8 cellular contexts compared by ENCODE assay signal in genomic region chr3:150183619-150184425, GRCh38.
DNase-seq lines count a peak whose midpoint lies in the region; ATAC-seq, FAIRE-seq and TF ChIP-seq lines count a peak whose summit lies in the region.

No MANE protein-coding gene starts in this region.

- H3K9me3 ChIP-seq in neuronal stem cell (replicated peaks in 1 of 2; ENCODE audit: control insufficient read depth in 2 of 2, insufficient read depth in 1 of 2, low read depth in 1 of 2, low read length in 2 of 2) (peaks cover 0 to 4% of the 10 kb centered on the region in 2 donors), tibial nerve (no peaks in the 10 kb centered on the region)

- no peaks in the 10 kb centered on the region for H3K4me1 Mint-ChIP-seq in activated naive CD4-positive, alpha-beta T cell treated with anti-CD3 and anti-CD28 coated beads, Interleukin-2, amount 10 ng/mL, durations not matched to agents 7 days and 5 days

- H2BK12ac ChIP-seq in neuronal stem cell (ENCODE audit: low read length) = no peak overlapping the region

- no CpG with 5 or more reads among the region's 22 CpGs for WGBS in neuronal stem cell (ENCODE audit: extremely low coverage in 2 of 2, insufficient read length in 2 of 2, insufficient replicate concordance in 1 of 2), 2 donors
- 3 to 4% methylated on average over 22 of the region's 22 CpGs for WGBS in tibial nerve, 2 donors

- no peak overlapping the region for H3K4me3 Mint-ChIP-seq in activated naive CD4-positive, alpha-beta T cell treated with anti-CD3 and anti-CD28 coated beads, Interleukin-2, amount 10 ng/mL, durations not matched to agents 7 days and 5 days

- no peak overlapping the region for H2BK5ac ChIP-seq in neuronal stem cell (ENCODE audit: low read length)

- no peaks in the 10 kb centered on the region for H3K36me3 Mint-ChIP-seq in activated naive CD4-positive, alpha-beta T cell treated with anti-CD3 and anti-CD28 coated beads, Interleukin-2, amount 10 ng/mL, durations not matched to agents 7 days and 5 days

- H3K4me3 ChIP-seq in neuronal stem cell (ENCODE audit: low read length in 2 of 2) (peak overlapping the region; percentile 9 to 42), tibial nerve (peak overlapping the region; percentile 19 to 38 (median 22))

- no peak overlapping the region for H3K14ac ChIP-seq in neuronal stem cell (ENCODE audit: low read length)

- H3K18ac ChIP-seq in neuronal stem cell (ENCODE audit: low read length) = no peak overlapping the region

- H4K91ac ChIP-seq in neuronal stem cell (ENCODE audit: low read depth, low read length, poor library complexity) = no peak overlapping the region

- TF ChIP-seq CTCF in tibial nerve (IDR thresholded peaks at IDR 0.05) = peak; percentile 33 to 75 (median 57)

- peak; percentile 87 for DNase-seq in DMS53 (lab: John Stamatoyannopoulos, UW)
- peak; percentile 86 to 88 for DNase-seq in Kasumi-1 (lab: John Stamatoyannopoulos, UW)
- peak; percentile 61 for DNase-seq in RCC 7860 (ENCODE audit: low spot score)
- peak; percentile 55 for DNase-seq in activated naive CD4-positive, alpha-beta T cell treated with anti-CD3 and anti-CD28 coated beads, Interleukin-2, amount 10 ng/mL, durations not matched to agents 7 days and 5 days
- peak; percentile 77 for DNase-seq in glomerular visceral epithelial cell (ENCODE audit: extremely low spot score)
- peak; percentile 59 for DNase-seq in neuronal stem cell (ENCODE audit: low spot score)
- peak; percentile 23 to 50 for DNase-seq in tibial nerve (ENCODE audit: low spot score in 2 of 2)

- H3K4ac ChIP-seq in neuronal stem cell (ENCODE audit: low read length) = no peak overlapping the region

- FAIRE-seq in RCC 7860 (lab: Jason Lieb, UNC) = peak; percentile 56

- H2AK5ac ChIP-seq in neuronal stem cell (ENCODE audit: low read depth, low read length) = no peak overlapping the region

- no peak overlapping the region for H2BK15ac ChIP-seq in neuronal stem cell (ENCODE audit: low read length)

- TF ChIP-seq POLR2A in tibial nerve (IDR thresholded peaks at IDR 0.05) = no peak

- H2BK120ac ChIP-seq in neuronal stem cell (ENCODE audit: low read depth, low read length) = no peak overlapping the region

- no peak overlapping the region for H3K27ac Mint-ChIP-seq in activated naive CD4-positive, alpha-beta T cell treated with anti-CD3 and anti-CD28 coated beads, Interleukin-2, amount 10 ng/mL, durations not matched to agents 7 days and 5 days

- no peaks in the 10 kb centered on the region for H3K79me1 ChIP-seq in neuronal stem cell (ENCODE audit: low read depth, low read length)

- no peak overlapping the region for H3K27ac ChIP-seq in neuronal stem cell (replicated peaks; ENCODE audit: low read length)
- H3K27ac ChIP-seq in tibial nerve = no peak overlapping the region

- peak; percentile 78 for ATAC-seq in GM21717 (IDR thresholded peaks at IDR 0.05; ENCODE audit: unreplicated experiment)

- peak overlapping the region; percentile 86 for H2AFZ ChIP-seq in neuronal stem cell (ENCODE audit: low read length)

- H3K23ac ChIP-seq in neuronal stem cell (ENCODE audit: low read depth, low read length, poor library complexity) = peak overlapping the region; percentile 10

- CTCF ChIA-PET in activated naive CD4-positive, alpha-beta T cell treated with anti-CD3 and anti-CD28 coated beads, Interleukin-2, amount 10 ng/mL, durations not matched to agents 7 days and 5 days (lab: Charles Lee) = interaction anchor here (0.6 to 2.5 kb wide), 20 partner anchors 10 to 631 kb away, joined by 3 to 18 read pairs (median 4); partner anchors contain the start of gene PFN2

- H3K4me2 ChIP-seq in neuronal stem cell (ENCODE audit: insufficient read depth, low read length, poor library complexity, severe bottlenecking) = peak overlapping the region; percentile 50

- no peak overlapping the region for H3K9ac ChIP-seq in neuronal stem cell (ENCODE audit: low read depth, low read length, poor library complexity)

- H4K8ac ChIP-seq in neuronal stem cell (ENCODE audit: low read depth, low read length) = no peak overlapping the region

- H3K27me3 Mint-ChIP-seq in activated naive CD4-positive, alpha-beta T cell treated with anti-CD3 and anti-CD28 coated beads, Interleukin-2, amount 10 ng/mL, durations not matched to agents 7 days and 5 days = peaks cover 9% of the 10 kb centered on the region

- no peak for TF ChIP-seq EP300 in tibial nerve (IDR thresholded peaks at IDR 0.05)

- H3K4me1 ChIP-seq in neuronal stem cell (ENCODE audit: control insufficient read depth in 2 of 2, insufficient read depth in 1 of 2, low read depth in 1 of 2, low read length in 2 of 2) = no peaks in the 10 kb centered on the region
- H3K4me1 ChIP-seq in tibial nerve = peaks cover 0 to 8% (median 2%) of the 10 kb centered on the region in 4 donors

- H3K27me3 ChIP-seq in neuronal stem cell (ENCODE audit: control insufficient read depth in 3 of 3, insufficient read depth in 3 of 3, low read depth in 1 of 3, low read length in 3 of 3) = no peaks in the 10 kb centered on the region
- H3K27me3 ChIP-seq in tibial nerve = no peaks in the 10 kb centered on the region

- H3K9me3 Mint-ChIP-seq in activated naive CD4-positive, alpha-beta T cell treated with anti-CD3 and anti-CD28 coated beads, Interleukin-2, amount 10 ng/mL, durations not matched to agents 7 days and 5 days = no peaks in the 10 kb centered on the region

- H3K36me3 ChIP-seq in neuronal stem cell (replicated peaks in 1 of 2; ENCODE audit: control insufficient read depth in 2 of 2, insufficient read depth in 2 of 2, low read length in 2 of 2) (no peaks in the 10 kb centered on the region), tibial nerve (no peaks in the 10 kb centered on the region)

Comparison
In these comparisons a context has a peak if more than half of its experiments do, and no peak if none do; other contexts are left out.
1. DNase-seq: peak in every context shown above with its lines; median percentile 87 in DMS53; 87 in Kasumi-1; 77 in glomerular visceral epithelial cell; 61 in RCC 7860; 59 in neuronal stem cell; 55 in activated naive CD4-positive, alpha-beta T cell treated with anti-CD3 and anti-CD28 coated beads, Interleukin-2, amount 10 ng/mL, durations not matched to agents 7 days and 5 days; 36 in tibial nerve.